ENCODE assay signal across 9 cellular contexts in genomic region chrX:10190367-10190766, GRCh38. TPM values are rescaled to one million over a fixed set of nuclear protein-coding genes. Genes with fewer than 3 reads are reported as not detected.
DNase-seq lines count a peak whose midpoint lies in the region; ATAC-seq, FAIRE-seq and TF ChIP-seq lines count a peak whose summit lies in the region.
"Had no signal": no experiment of that assay in that cellular context is flagged by ENCODE, and none has a peak within 500 bp of the region (broad histone marks: within the 10 kb centered on the region; RNA-seq: fewer than 3 reads in every experiment).

No MANE protein-coding gene starts in this region.

- in situ Hi-C loops in Panc1 (cut with HindIII; ENCODE audit: low pct_unique_long_range_greater_than_20kb, low sequenced_read_pairs), result no loop called here

- TF ChIP-seq CTCF in Panc1 (IDR thresholded peaks at IDR 0.05) (peak; percentile 27; the same call in 1 of the 2 replicates), mucosa of descending colon (IDR thresholded peaks at IDR 0.05) (no peak)
- no peak for TF ChIP-seq CTCF in CD8-positive, alpha-beta T cell (IDR thresholded peaks at IDR 0.05)

- no peak overlapping the region for H3K27ac ChIP-seq in Panc1 (ENCODE audit: low read length)
- no peak overlapping the region for H3K27ac ChIP-seq in CD8-positive, alpha-beta T cell (ENCODE audit: low read depth, low read length)
- H3K27ac ChIP-seq: BLaER1 had no signal

- no peaks in the 10 kb centered on the region for H3K9me3 Mint-ChIP-seq in CD8-positive, alpha-beta T cell

- no peaks in the 10 kb centered on the region for H3K27me3 ChIP-seq in Panc1 (ENCODE audit: control insufficient read depth, insufficient read depth, low read length)
- H3K27me3 ChIP-seq in CD8-positive, alpha-beta T cell (ENCODE audit: insufficient read depth, low read length), result no peaks in the 10 kb centered on the region

- H3K27ac Mint-ChIP-seq in CD8-positive, alpha-beta T cell, result no peak overlapping the region

- DNase-seq in NCI-H1436 (lab: John Stamatoyannopoulos, UW), result peak; percentile 53
- no peak for DNase-seq in NCI-H1436 treated with DMSO at 0.1 percent for 48 hours (lab: John Stamatoyannopoulos, UW)
- DNase-seq in LHCN-M2 (ENCODE audit: low read depth), result peak; percentile 67
- peak; percentile 36 for DNase-seq in Panc1 (ENCODE audit: low read depth, low spot score)
- DNase-seq in mucosa of descending colon, result peak in 1 of 3 donors; percentile 34
- DNase-seq in CD8-positive, alpha-beta T cell, result no peak
- DNase-seq in stimulated activated CD4-positive, alpha-beta T cell treated with anti-CD3 and anti-CD28 coated beads, Interleukin-12 subunit alpha, Interleukin-12 subunit beta, amount 100 ng/mL, for 4 hours, result no peak

- ATAC-seq in Panc1 (peak; percentile 80), mucosa of descending colon (peak; percentile 69)
- ATAC-seq in CD8-positive, alpha-beta T cell, result no peak

- POLR2A ChIA-PET in Panc1 (lab: Charles Lee), result interaction anchor here (0.6 kb wide), 2 partner anchors 26 to 452 kb away, joined by 3 read pairs; no protein-coding TSS in a partner anchor
- POLR2A ChIA-PET in CD8-positive, alpha-beta T cell (lab: Charles Lee), result no interaction called here

- no peaks in the 10 kb centered on the region for H3K36me3 Mint-ChIP-seq in CD8-positive, alpha-beta T cell

- H3K4me1 ChIP-seq in Panc1 (ENCODE audit: control insufficient read depth, insufficient read depth, low read length) (no peaks in the 10 kb centered on the region; the same call in 1 of the 2 replicates), mucosa of descending colon (ENCODE audit: low read depth) (no peaks in the 10 kb centered on the region)
- no peaks in the 10 kb centered on the region for H3K4me1 ChIP-seq in CD8-positive, alpha-beta T cell (ENCODE audit: insufficient read depth, low read length)

- no peak overlapping the region for H3K4me3 Mint-ChIP-seq in CD8-positive, alpha-beta T cell

- no peaks in the 10 kb centered on the region for H3K36me3 ChIP-seq in Panc1 (ENCODE audit: control insufficient read depth, insufficient read depth, low read length)
- H3K36me3 ChIP-seq in mucosa of descending colon (ENCODE audit: low read depth), result no peaks in the 10 kb centered on the region
- H3K36me3 ChIP-seq in CD8-positive, alpha-beta T cell (ENCODE audit: insufficient read depth, low read length), result no peaks in the 10 kb centered on the region
- H3K36me3 ChIP-seq: BLaER1 had no signal

- CTCF ChIA-PET in Panc1 (lab: Charles Lee), result interaction anchor here (0.6 to 1.4 kb wide), 5 partner anchors 425 to 911 kb away, joined by 3 to 5 read pairs (median 3); no protein-coding TSS in a partner anchor
- CTCF ChIA-PET in CD8-positive, alpha-beta T cell (lab: Charles Lee), result interaction anchor here (0.7 to 3.3 kb wide), 12 partner anchors 10 to 953 kb away, joined by 3 to 31 read pairs (median 4); no protein-coding TSS in a partner anchor

- BruUV-seq in Panc1 (replicated peaks; lab: Mats Ljungman, UMichigan), result no TSS peak

- peak; percentile 87 for FAIRE-seq in endometrium (lab: Jason Lieb, UNC)

- H3K4me1 Mint-ChIP-seq in CD8-positive, alpha-beta T cell (ENCODE audit: low read depth), result no peaks in the 10 kb centered on the region

- H3K4me3 ChIP-seq in Panc1 (ENCODE audit: low read depth in 2 of 2, low read length in 2 of 2) (no peak overlapping the region; a peak in 1 of 4 replicates), mucosa of descending colon (no peak overlapping the region)
- no peak overlapping the region for H3K4me3 ChIP-seq in CD8-positive, alpha-beta T cell (ENCODE audit: low read depth, low read length)
- H3K4me3 ChIP-seq: BLaER1 had no signal

- H3K27me3 Mint-ChIP-seq in CD8-positive, alpha-beta T cell (ENCODE audit: low read depth), result peaks cover 2% of the 10 kb centered on the region

- intact Hi-C loops in Panc1 (cut with micrococcal nuclease; ENCODE audit: unreplicated experiment), result loop anchor here (5.0 to 10.0 kb wide), 3 partner anchors 134 to 534 kb away; no protein-coding TSS in a partner anchor
- intact Hi-C loops in mucosa of descending colon (cut with DNase I, micrococcal nuclease), result loop anchor here (10.0 kb wide), 2 partner anchors 444 to 534 kb away; no protein-coding TSS in a partner anchor
- intact Hi-C loops in CD8-positive, alpha-beta T cell (cut with DNase I, micrococcal nuclease), result no loop called here

- H3K9me3 ChIP-seq in Panc1 (ENCODE audit: control insufficient read depth, insufficient read depth, low read depth, low read length) (no peaks in the 10 kb centered on the region), mucosa of descending colon (no peaks in the 10 kb centered on the region)
- no peaks in the 10 kb centered on the region for H3K9me3 ChIP-seq in CD8-positive, alpha-beta T cell (ENCODE audit: low read length)
- H3K9me3 ChIP-seq: BLaER1 had no signal

RNA-seq across cellular contexts. Expression of gene CLCN4, which starts 33.6 kb away (rescaled TPM):
- total RNA-seq in LHCN-M2 (2014; rRNA removed), result 2.4 and 3.6 TPM in 2 replicates
- 1.5 TPM for polyA plus RNA-seq in LHCN-M2 (2012)
- total RNA-seq in Panc1 (2021; ENCODE audit: unreplicated experiment), result 2.5 TPM
- polyA plus RNA-seq in Panc1 (2012; ENCODE audit: insufficient read length), result 2.9 TPM
- total RNA-seq in mucosa of descending colon, result 1 to 10 TPM in 2 of 3 donors, under 1 TPM in 1; 0.26 to 1.8 (median 1.7) TPM
- under 1 TPM in 1 of 2 experiments, not detected in 1; 0.08 TPM for total RNA-seq in CD8-positive, alpha-beta T cell

Comparison
In these comparisons a context has a peak if more than half of its experiments do, and no peak if none do; other contexts are left out.
1. DNase-seq: peak in NCI-H1436 (single experiment), LHCN-M2 (single experiment) and Panc1 (single experiment); none in NCI-H1436 treated with DMSO at 0.1 percent for 48 hours (single experiment), CD8-positive, alpha-beta T cell (0 of 7) and stimulated activated CD4-positive, alpha-beta T cell treated with anti-CD3 and anti-CD28 coated beads, Interleukin-12 subunit alpha, Interleukin-12 subunit beta, amount 100 ng/mL, for 4 hours (single experiment).
2. intact Hi-C loops: an anchor here in Panc1 (5.0 to 10.0 kb wide) and mucosa of descending colon (10.0 kb wide); none called in CD8-positive, alpha-beta T cell.